ENCODE assay signal across 9 cellular contexts in genomic region chr16:27230562-27230991, GRCh38. TPM values are rescaled to one million over a fixed set of nuclear protein-coding genes. Genes with fewer than 3 reads are reported as not detected.
A peak's percentile ranks its signal among the peaks of the same experiment; 100 is the strongest.
DNase-seq lines count a peak whose midpoint lies in the region; ATAC-seq lines count a peak whose summit lies in the region.
"Had no signal": no experiment of that assay in that cellular context is flagged by ENCODE, and none has a peak within 500 bp of the region (broad histone marks: within the 10 kb centered on the region; RNA-seq: fewer than 3 reads in every experiment).

No MANE protein-coding gene starts in this region.

- H3K9me3 ChIP-seq in BLaER1 treated with 17β-estradiol and CSF1 and Interleukin-3, amounts not matched to agents 10 nM and 100 nM (replicated peaks in 1 of 11): no peaks in the 10 kb centered on the region

- peak overlapping the region in 7 of 11 experiments; percentile 12 to 76 (median 39); a peak in 9 of 22 replicates for H3K9ac ChIP-seq in BLaER1 treated with 17β-estradiol and CSF1 and Interleukin-3, amounts not matched to agents 10 nM and 100 nM

- peak overlapping the region; percentile 58 for H3K4me3 Mint-ChIP-seq in activated T-helper 1 cell treated with anti-CD3 and anti-CD28 coated beads, Interleukin-12 subunit alpha, Interleukin-12 subunit beta, Interleukin-2, Interleukin-4 antibody, amounts not matched to agents 30 ng/mL and 10 ng/mL and 1 ng/mL, durations not matched to agents 14 hours and 24 hours and 36 hours

- intact Hi-C loops in activated T-helper 1 cell treated with anti-CD3 and anti-CD28 coated beads, Interleukin-12 subunit alpha, Interleukin-12 subunit beta, Interleukin-2, Interleukin-4 antibody, amounts not matched to agents 30 ng/mL and 10 ng/mL and 1 ng/mL, durations not matched to agents 14 hours and 24 hours and 36 hours (cut with micrococcal nuclease): loop anchor here (10.0 kb wide), 1 partner anchor 1976 kb away; the partner anchor contains the start of gene ZKSCAN2
- intact Hi-C loops in posterior vena cava (cut with DNase I): loop anchor here (5.0 to 10.0 kb wide), 4 partner anchors 84 to 224 kb away; partner anchors contain the start of gene IL4R (in 1 of the 2)

- H3K4me3 ChIP-seq in BLaER1 treated with 17β-estradiol and CSF1 and Interleukin-3, amounts not matched to agents 10 nM and 100 nM: peak overlapping the region in 2 of 10 experiments; percentile 1 to 3; a peak in 1 of 20 replicates

- peaks cover 93 to 100% (median 100%) of the 10 kb centered on the region in 10 experiments for H3K4me1 ChIP-seq in BLaER1 treated with 17β-estradiol and CSF1 and Interleukin-3, amounts not matched to agents 10 nM and 100 nM

- peak overlapping the region; percentile 61 for H3K27ac Mint-ChIP-seq in activated T-helper 1 cell treated with anti-CD3 and anti-CD28 coated beads, Interleukin-12 subunit alpha, Interleukin-12 subunit beta, Interleukin-2, Interleukin-4 antibody, amounts not matched to agents 30 ng/mL and 10 ng/mL and 1 ng/mL, durations not matched to agents 14 hours and 24 hours and 36 hours

- no peak for ATAC-seq in GM18861 (IDR thresholded peaks at IDR 0.05; ENCODE audit: unreplicated experiment)

- H3K36me3 Mint-ChIP-seq in activated T-helper 1 cell treated with anti-CD3 and anti-CD28 coated beads, Interleukin-12 subunit alpha, Interleukin-12 subunit beta, Interleukin-2, Interleukin-4 antibody, amounts not matched to agents 30 ng/mL and 10 ng/mL and 1 ng/mL, durations not matched to agents 14 hours and 24 hours and 36 hours (ENCODE audit: low read depth): peaks cover 44% of the 10 kb centered on the region

- H3K27ac ChIP-seq in BLaER1 treated with 17β-estradiol and CSF1 and Interleukin-3, amounts not matched to agents 10 nM and 100 nM: peak overlapping the region in 7 of 11 experiments; percentile 37 to 83 (median 79); a peak in 14 of 22 replicates

- peaks cover 0 to 29% (median 0%) of the 10 kb centered on the region in 11 experiments; a peak in 4 of 22 replicates for H4K20me1 ChIP-seq in BLaER1 treated with 17β-estradiol and CSF1 and Interleukin-3, amounts not matched to agents 10 nM and 100 nM

- DNase-seq in T follicular helper cell (ENCODE audit: low read depth) (peak; percentile 53), posterior vena cava (ENCODE audit: low spot score) (peak; percentile 76), NCI-H2081 treated with DMSO at 0.1 percent for 48 hours (lab: John Stamatoyannopoulos, UW) (no peak), NCI-H1092 treated with DMSO at 0.1 percent for 48 hours (lab: John Stamatoyannopoulos, UW) (no peak), COLO668 (lab: John Stamatoyannopoulos, UW; ENCODE audit: unreplicated experiment) (no peak)
- peak; percentile 58 for DNase-seq in activated T-helper 1 cell treated with anti-CD3 and anti-CD28 coated beads, Interleukin-12 subunit alpha, Interleukin-12 subunit beta, Interleukin-2, Interleukin-4 antibody, amounts not matched to agents 30 ng/mL and 10 ng/mL and 1 ng/mL, durations not matched to agents 14 hours and 24 hours and 36 hours (ENCODE audit: low spot score)
- DNase-seq: NCI-H1930 had no signal

- H3K9me3 Mint-ChIP-seq in activated T-helper 1 cell treated with anti-CD3 and anti-CD28 coated beads, Interleukin-12 subunit alpha, Interleukin-12 subunit beta, Interleukin-2, Interleukin-4 antibody, amounts not matched to agents 30 ng/mL and 10 ng/mL and 1 ng/mL, durations not matched to agents 14 hours and 24 hours and 36 hours: no peaks in the 10 kb centered on the region

- peaks cover 0 to 7% (median 0%) of the 10 kb centered on the region in 11 experiments; a peak in 2 of 22 replicates for H3K36me3 ChIP-seq in BLaER1 treated with 17β-estradiol and CSF1 and Interleukin-3, amounts not matched to agents 10 nM and 100 nM

- H3K4me2 ChIP-seq in BLaER1 treated with 17β-estradiol and CSF1 and Interleukin-3, amounts not matched to agents 10 nM and 100 nM: peak overlapping the region; percentile 76 to 94 (median 92)

- peaks cover 0 to 19% (median 0%) of the 10 kb centered on the region in 11 experiments; a peak in 2 of 22 replicates for H3K27me3 ChIP-seq in BLaER1 treated with 17β-estradiol and CSF1 and Interleukin-3, amounts not matched to agents 10 nM and 100 nM

- H3K27me3 Mint-ChIP-seq in activated T-helper 1 cell treated with anti-CD3 and anti-CD28 coated beads, Interleukin-12 subunit alpha, Interleukin-12 subunit beta, Interleukin-2, Interleukin-4 antibody, amounts not matched to agents 30 ng/mL and 10 ng/mL and 1 ng/mL, durations not matched to agents 14 hours and 24 hours and 36 hours (ENCODE audit: insufficient read depth): no peaks in the 10 kb centered on the region

- peaks cover 59% of the 10 kb centered on the region for H3K4me1 Mint-ChIP-seq in activated T-helper 1 cell treated with anti-CD3 and anti-CD28 coated beads, Interleukin-12 subunit alpha, Interleukin-12 subunit beta, Interleukin-2, Interleukin-4 antibody, amounts not matched to agents 30 ng/mL and 10 ng/mL and 1 ng/mL, durations not matched to agents 14 hours and 24 hours and 36 hours (ENCODE audit: low read depth)

RNA-seq across cellular contexts. Expression of gene KDM8, which starts 27.3 kb away (rescaled TPM):
- total RNA-seq in activated T-helper 1 cell treated with anti-CD3 and anti-CD28 coated beads, Interleukin-12 subunit alpha, Interleukin-12 subunit beta, Interleukin-2, Interleukin-4 antibody, amounts not matched to agents 30 ng/mL and 10 ng/mL and 1 ng/mL, durations not matched to agents 14 hours and 24 hours and 36 hours: 12.5 and 14.5 TPM in 2 replicates
- 1 to 10 TPM; 4.4 to 4.6 TPM for total RNA-seq in posterior vena cava

RNA-seq across cellular contexts. Expression of gene NSMCE1, which starts 38.0 kb away (rescaled TPM):
- total RNA-seq in activated T-helper 1 cell treated with anti-CD3 and anti-CD28 coated beads, Interleukin-12 subunit alpha, Interleukin-12 subunit beta, Interleukin-2, Interleukin-4 antibody, amounts not matched to agents 30 ng/mL and 10 ng/mL and 1 ng/mL, durations not matched to agents 14 hours and 24 hours and 36 hours: 128 and 134 TPM in 2 replicates
- 10 to 100 TPM; 45.3 to 52.0 TPM for total RNA-seq in posterior vena cava

Comparison
In these comparisons a context has a peak if more than half of its experiments do, and no peak if none do; other contexts are left out.
1. DNase-seq: peak in T follicular helper cell (single experiment), activated T-helper 1 cell treated with anti-CD3 and anti-CD28 coated beads, Interleukin-12 subunit alpha, Interleukin-12 subunit beta, Interleukin-2, Interleukin-4 antibody, amounts not matched to agents 30 ng/mL and 10 ng/mL and 1 ng/mL, durations not matched to agents 14 hours and 24 hours and 36 hours (single experiment) and posterior vena cava (single experiment); none in NCI-H2081 treated with DMSO at 0.1 percent for 48 hours (single experiment), NCI-H1092 treated with DMSO at 0.1 percent for 48 hours (single experiment) and COLO668 (single experiment).